Comparison of ENCODE assay signal across 1 cellular context in genomic region chr18:12939161-12939560, GRCh38.
TF ChIP-seq lines count a peak whose summit lies in the region.

No MANE protein-coding gene starts in this region.

TF ChIP-seq in GM12878, 131 proteins besides CTCF, POLR2A, EP300 and RAD21 (continued from another document):
- TF ChIP-seq, protein P1, sequence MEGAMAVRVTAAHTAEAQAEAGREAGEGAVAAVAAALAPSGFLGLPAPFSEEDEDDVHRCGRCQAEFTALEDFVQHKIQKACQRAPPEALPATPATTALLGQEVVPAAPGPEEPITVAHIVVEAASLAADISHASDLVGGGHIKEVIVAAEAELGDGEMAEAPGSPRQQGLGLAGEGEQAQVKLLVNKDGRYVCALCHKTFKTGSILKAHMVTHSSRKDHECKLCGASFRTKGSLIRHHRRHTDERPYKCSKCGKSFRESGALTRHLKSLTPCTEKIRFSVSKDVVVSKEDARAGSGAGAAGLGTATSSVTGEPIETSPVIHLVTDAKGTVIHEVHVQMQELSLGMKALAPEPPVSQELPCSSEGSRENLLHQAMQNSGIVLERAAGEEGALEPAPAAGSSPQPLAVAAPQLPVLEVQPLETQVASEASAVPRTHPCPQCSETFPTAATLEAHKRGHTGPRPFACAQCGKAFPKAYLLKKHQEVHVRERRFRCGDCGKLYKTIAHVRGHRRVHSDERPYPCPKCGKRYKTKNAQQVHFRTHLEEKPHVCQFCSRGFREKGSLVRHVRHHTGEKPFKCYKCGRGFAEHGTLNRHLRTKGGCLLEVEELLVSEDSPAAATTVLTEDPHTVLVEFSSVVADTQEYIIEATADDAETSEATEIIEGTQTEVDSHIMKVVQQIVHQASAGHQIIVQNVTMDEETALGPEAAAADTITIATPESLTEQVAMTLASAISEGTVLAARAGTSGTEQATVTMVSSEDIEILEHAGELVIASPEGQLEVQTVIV (IDR thresholded peaks at IDR 0.05; ENCODE audit: borderline replicate concordance, partially characterized antibody): no peak
- TF ChIP-seq CREB1 (IDR thresholded peaks at IDR 0.05; ENCODE audit: low read depth) (no peak), FOS (IDR thresholded peaks at IDR 0.05; ENCODE audit: borderline replicate concordance, extremely low read depth, insufficient read length) (no peak), CHD1 (IDR thresholded peaks at IDR 0.05; ENCODE audit: low read depth, low read length) (no peak), MTA2 (IDR thresholded peaks at IDR 0.05; ENCODE audit: low read depth) (no peak), POLR2AphosphoS2 (IDR thresholded peaks at IDR 0.05; ENCODE audit: low read depth, low read length) (no peak), TCF12 (IDR thresholded peaks at IDR 0.05; ENCODE audit: low read depth, low read length) (no peak), BCLAF1 (IDR thresholded peaks at IDR 0.05) (no peak), BHLHE40 (IDR thresholded peaks at IDR 0.05; ENCODE audit: borderline replicate concordance in 1 of 2, low read depth in 2 of 2, low read length in 1 of 2) (no peak)
- TF ChIP-seq, protein P2, sequence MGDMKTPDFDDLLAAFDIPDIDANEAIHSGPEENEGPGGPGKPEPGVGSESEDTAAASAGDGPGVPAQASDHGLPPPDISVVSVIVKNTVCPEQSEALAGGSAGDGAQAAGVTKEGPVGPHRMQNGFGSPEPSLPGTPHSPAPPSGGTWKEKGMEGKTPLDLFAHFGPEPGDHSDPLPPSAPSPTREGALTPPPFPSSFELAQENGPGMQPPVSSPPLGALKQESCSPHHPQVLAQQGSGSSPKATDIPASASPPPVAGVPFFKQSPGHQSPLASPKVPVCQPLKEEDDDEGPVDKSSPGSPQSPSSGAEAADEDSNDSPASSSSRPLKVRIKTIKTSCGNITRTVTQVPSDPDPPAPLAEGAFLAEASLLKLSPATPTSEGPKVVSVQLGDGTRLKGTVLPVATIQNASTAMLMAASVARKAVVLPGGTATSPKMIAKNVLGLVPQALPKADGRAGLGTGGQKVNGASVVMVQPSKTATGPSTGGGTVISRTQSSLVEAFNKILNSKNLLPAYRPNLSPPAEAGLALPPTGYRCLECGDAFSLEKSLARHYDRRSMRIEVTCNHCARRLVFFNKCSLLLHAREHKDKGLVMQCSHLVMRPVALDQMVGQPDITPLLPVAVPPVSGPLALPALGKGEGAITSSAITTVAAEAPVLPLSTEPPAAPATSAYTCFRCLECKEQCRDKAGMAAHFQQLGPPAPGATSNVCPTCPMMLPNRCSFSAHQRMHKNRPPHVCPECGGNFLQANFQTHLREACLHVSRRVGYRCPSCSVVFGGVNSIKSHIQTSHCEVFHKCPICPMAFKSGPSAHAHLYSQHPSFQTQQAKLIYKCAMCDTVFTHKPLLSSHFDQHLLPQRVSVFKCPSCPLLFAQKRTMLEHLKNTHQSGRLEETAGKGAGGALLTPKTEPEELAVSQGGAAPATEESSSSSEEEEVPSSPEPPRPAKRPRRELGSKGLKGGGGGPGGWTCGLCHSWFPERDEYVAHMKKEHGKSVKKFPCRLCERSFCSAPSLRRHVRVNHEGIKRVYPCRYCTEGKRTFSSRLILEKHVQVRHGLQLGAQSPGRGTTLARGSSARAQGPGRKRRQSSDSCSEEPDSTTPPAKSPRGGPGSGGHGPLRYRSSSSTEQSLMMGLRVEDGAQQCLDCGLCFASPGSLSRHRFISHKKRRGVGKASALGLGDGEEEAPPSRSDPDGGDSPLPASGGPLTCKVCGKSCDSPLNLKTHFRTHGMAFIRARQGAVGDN (IDR thresholded peaks at IDR 0.05): no peak
